Comparison of ENCODE assay signal across 4 cellular contexts in genomic region chr7:72795401-72795800, GRCh38. TPM values are rescaled to one million over a fixed set of nuclear protein-coding genes. Genes with fewer than 3 reads are reported as not detected.
A peak's percentile ranks its signal among the peaks of the same experiment; 100 is the strongest.
DNase-seq lines count a peak whose midpoint lies in the region; ATAC-seq, FAIRE-seq and TF ChIP-seq lines count a peak whose summit lies in the region.
"Not testable (repeated sequence)": the region's sequence is repeated elsewhere in the genome, so short reads cannot be mapped to it uniquely, and the experiment has no call there.

No MANE protein-coding gene starts in this region.

- 69% methylated on average over 2 of the region's 2 CpGs for WGBS in GM12878 (ENCODE audit: insufficient coverage, insufficient replicate concordance, low lambda C conversion rate, missing lambda C conversion rate)
- WGBS in HepG2 (ENCODE audit: low lambda C conversion rate) = 100% methylated on average over 2 of the region's 2 CpGs

- not testable (repeated sequence) for H3K4me1 ChIP-seq in GM12878 (ENCODE audit: control insufficient read depth, insufficient read depth, low read length); endothelial cell of umbilical vein (ENCODE audit: control insufficient read depth, extremely low read depth, insufficient read depth, low read length); HepG2 (ENCODE audit: insufficient read depth, low read length)

- POLR2A ChIA-PET in GM12878 (lab: Charles Lee); endothelial cell of umbilical vein (lab: Charles Lee); HepG2 (lab: Yijun Ruan, JAX): not testable (repeated sequence)

- intact Hi-C loops in GM12878 (cut with micrococcal nuclease; ENCODE audit: unreplicated experiment); endothelial cell of umbilical vein (cut with micrococcal nuclease); HepG2 (cut with micrococcal nuclease; ENCODE audit: unreplicated experiment): not testable (repeated sequence)

- H3K27me3 ChIP-seq in GM12878 (replicated peaks in 1 of 2; ENCODE audit: control insufficient read depth in 2 of 2, insufficient read depth in 2 of 2, low read length in 1 of 2); endothelial cell of umbilical vein (ENCODE audit: control insufficient read depth in 2 of 2, insufficient read depth in 2 of 2, low read length in 2 of 2); HepG2 (ENCODE audit: control insufficient read depth in 1 of 2, insufficient read depth in 2 of 2, low read length in 2 of 2): not testable (repeated sequence)

- not testable (repeated sequence) for H3K9ac ChIP-seq in GM12878 (ENCODE audit: control insufficient read depth, insufficient read depth, low read length); endothelial cell of umbilical vein (replicated peaks; ENCODE audit: extremely low read depth, insufficient read depth, low read length); HepG2 (ENCODE audit: insufficient read depth, low read depth, low read length)

- CTCF ChIA-PET in GM12878 (lab: Yijun Ruan, JAX); endothelial cell of umbilical vein (lab: Charles Lee); HepG2 (lab: Yijun Ruan, JAX; ENCODE audit: low intra/inter-chr PET ratio, low total read pairs): not testable (repeated sequence)

- not testable (repeated sequence) for H2AFZ ChIP-seq in GM12878 (ENCODE audit: control insufficient read depth, low read depth, low read length); endothelial cell of umbilical vein (ENCODE audit: low read depth, low read length); HepG2 (ENCODE audit: low read length)

- not testable (repeated sequence) for BruUV-seq in GM12878 (replicated peaks; lab: Mats Ljungman, UMichigan); endothelial cell of umbilical vein (replicated peaks; lab: Mats Ljungman, UMichigan); HepG2 (replicated peaks; lab: Mats Ljungman, UMichigan)

- SMC1A ChIA-PET in GM12878 (lab: Charles Lee; ENCODE audit: uncharacterized antibody, unreplicated experiment) = not testable (repeated sequence)

- in situ Hi-C loops in GM12878 (cut with MboI) = loop anchor here (25.0 kb wide), 2 partner anchors 1058 to 1933 kb away; no protein-coding TSS in a partner anchor
- in situ Hi-C loops in HepG2 (cut with HindIII; ENCODE audit: extremely low pct_ligation_motif_present, low pct_unique_long_range_greater_than_20kb) = not testable (repeated sequence)

- FAIRE-seq in GM12891 (lab: Jason Lieb, UNC) (peak; percentile 81), GM12878 (lab: Jason Lieb, UNC) (peak; percentile 70), endothelial cell of umbilical vein (lab: Jason Lieb, UNC) (peak; percentile 26), HepG2 (lab: Jason Lieb, UNC) (peak; percentile 23)

- H3K79me2 ChIP-seq in GM12878 (ENCODE audit: control insufficient read depth, insufficient read depth, low read length); endothelial cell of umbilical vein (ENCODE audit: control insufficient read depth, insufficient read depth, low read length); HepG2 (ENCODE audit: insufficient read depth, low read length): not testable (repeated sequence)

- dilution Hi-C loops in endothelial cell of umbilical vein (cut with MboI; ENCODE audit: extremely low pct_ligation_motif_present, low sequenced_read_pairs) = not testable (repeated sequence)

- not testable (repeated sequence) for TF ChIP-seq RAD21 in GM12878 (IDR thresholded peaks at IDR 0.05; ENCODE audit: insufficient read depth, low read depth, low read length); HepG2 (CRISPR knock-in tag; IDR thresholded peaks at IDR 0.05)

- DNase-seq in GM12891 (ENCODE audit: insufficient read length, low spot score); GM12878 (ENCODE audit: low read depth, low spot score); endothelial cell of umbilical vein (ENCODE audit: low read depth, low spot score); HepG2 (ENCODE audit: low spot score): not testable (repeated sequence)

- H3K27ac ChIP-seq in GM12878 (ENCODE audit: control insufficient read depth, insufficient read depth); endothelial cell of umbilical vein (ENCODE audit: insufficient read depth, low read depth, low read length); HepG2 (ENCODE audit: extremely low read length, insufficient read depth, low read length): not testable (repeated sequence)

- RAD21 ChIA-PET in GM12878 (lab: Charles Lee; ENCODE audit: unreplicated experiment) = not testable (repeated sequence)

- not testable (repeated sequence) for H3K36me3 ChIP-seq in GM12878 (ENCODE audit: control insufficient read depth in 2 of 2, insufficient read depth in 2 of 2, low read length in 1 of 2); endothelial cell of umbilical vein (ENCODE audit: control insufficient read depth in 2 of 2, extremely low read depth in 1 of 2, insufficient read depth in 2 of 2, low read length in 2 of 2); HepG2 (replicated peaks in 1 of 2; ENCODE audit: control insufficient read depth in 1 of 2, insufficient read depth in 2 of 2, low read length in 2 of 2)

- not testable (repeated sequence) for TF ChIP-seq POLR2A in GM12891 (IDR thresholded peaks at IDR 0.05; ENCODE audit: low read depth, low read length); GM12878 (IDR thresholded peaks at IDR 0.05; ENCODE audit: low read depth, low read length); endothelial cell of umbilical vein (IDR thresholded peaks at IDR 0.05; ENCODE audit: low read depth, low read length); HepG2 (IDR thresholded peaks at IDR 0.05; ENCODE audit: insufficient read depth in 1 of 2, low read depth in 2 of 2, low read length in 2 of 2)

- H4K20me1 ChIP-seq in GM12878 (ENCODE audit: control insufficient read depth, insufficient read depth); endothelial cell of umbilical vein (replicated peaks; ENCODE audit: control insufficient read depth, extremely low read depth, insufficient read depth, low read length); HepG2 (ENCODE audit: insufficient read depth, low read length): not testable (repeated sequence)

- not testable (repeated sequence) for H3K4me3 ChIP-seq in GM12878; endothelial cell of umbilical vein (replicated peaks in 1 of 3; ENCODE audit: insufficient read depth in 1 of 3, low read depth in 1 of 3, low read length in 3 of 3); HepG2 (replicated peaks in 1 of 3; ENCODE audit: insufficient read depth in 1 of 3, low read depth in 2 of 3, low read length in 3 of 3)

- not testable (repeated sequence) for H3K4me2 ChIP-seq in GM12878 (ENCODE audit: control insufficient read depth, insufficient read depth); endothelial cell of umbilical vein (ENCODE audit: insufficient read depth, low read length); HepG2 (ENCODE audit: low read depth, low read length)

- H3K9me1 ChIP-seq in endothelial cell of umbilical vein (replicated peaks; ENCODE audit: control insufficient read depth, extremely low read depth, insufficient read depth, low read length) = not testable (repeated sequence)

- not testable (repeated sequence) for ATAC-seq in GM12878, HepG2

- H3K9me3 ChIP-seq in GM12878 (replicated peaks; ENCODE audit: control insufficient read depth, insufficient read depth, low read length); endothelial cell of umbilical vein (replicated peaks; ENCODE audit: control insufficient read depth, insufficient read depth, low read length); HepG2 (ENCODE audit: low read length): not testable (repeated sequence)

- TF ChIP-seq CTCF in GM12878 (IDR thresholded peaks at IDR 0.05 in 2 of 3, conservative IDR thresholded peaks at IDR 0.05 in 1 of 3; ENCODE audit: control insufficient read depth in 2 of 3, extremely low read depth in 1 of 3, insufficient read depth in 1 of 3, low read depth in 3 of 3, low read length in 3 of 3); endothelial cell of umbilical vein (IDR thresholded peaks at IDR 0.05; ENCODE audit: extremely low read depth in 1 of 2, insufficient read depth in 1 of 2, low read depth in 1 of 2, low read length in 2 of 2); HepG2 (CRISPR knock-in tag; IDR thresholded peaks at IDR 0.05): not testable (repeated sequence)

- not testable (repeated sequence) for TF ChIP-seq EP300 in GM12878 (IDR thresholded peaks at IDR 0.05; ENCODE audit: borderline replicate concordance in 1 of 2, control insufficient read depth in 1 of 2, low read depth in 2 of 2, low read length in 2 of 2); HepG2 (IDR thresholded peaks at IDR 0.05; ENCODE audit: low read depth in 2 of 2, low read length in 2 of 2); HepG2 (CRISPR knock-in tag; IDR thresholded peaks at IDR 0.05; ENCODE audit: borderline replicate concordance)

RNA-seq across cellular contexts. Expression of gene TYW1B, which starts 32.6 kb away (rescaled TPM):
- 1.0 TPM for polyA plus RNA-seq in GM12891 (2012; ENCODE audit: low read depth, missing spikeins)
- total RNA-seq in GM12878 (2013; cell fraction: nucleolus; rRNA removed) = 17.4 and 21.1 TPM in 2 replicates
- total RNA-seq in GM12878 (2014; rRNA removed) (5.1 and 6.0 TPM in 2 replicates), GM12878 (2014; rRNA removed; fragmentation: Illumina TruSeq; extraction: Trizol) (6.6 and 7.0 TPM in 2 replicates), GM12878 (2021) (4.3 TPM in 2 replicates), endothelial cell of umbilical vein (2.7 and 5.0 TPM in 2 replicates), HepG2 (2016; rRNA removed; fragmentation: Illumina TruSeq; extraction: Trizol) (3.3 and 5.5 TPM in 2 replicates)
- polyA plus RNA-seq in GM12878 (2011; ENCODE audit: low read depth) = 1.7 TPM
- polyA plus RNA-seq in GM12878 (2011; rRNA removed) (5.1 and 5.6 TPM in 2 replicates), GM12878 (2014; fragmentation: Illumina TruSeq; extraction: Trizol) (5.5 and 5.6 TPM in 2 replicates), GM12878 (2014; fragmentation: Nextera tagmentation; extraction: Ambion mirVana) (1 to 10 TPM; 3.5 to 3.7 TPM), GM12878 (2014; rRNA removed) (3.7 and 4.0 TPM in 2 replicates), GM12878 (2016; fragmentation: Nextera tagmentation; extraction: Ambion mirVana) (1 to 10 TPM; 5.6 to 6.5 TPM), endothelial cell of umbilical vein (0.57 and 0.69 TPM in 2 replicates), HepG2 (2011; rRNA removed) (1.8 and 2.0 TPM in 2 replicates)
- polyA plus RNA-seq in GM12878 (2011; cell fraction: cytosol; rRNA removed) = 2.9 and 3.5 TPM in 2 replicates
- polyA plus RNA-seq in GM12878 (2011; cell fraction: nucleus; rRNA removed) = 3.2 and 4.0 TPM in 2 replicates
- polyA plus RNA-seq in GM12878 (2012) = 1.8 and 2.3 TPM in 2 replicates
- 11.8 and 16.9 TPM in 2 replicates for polyA minus RNA-seq in GM12878 (2011; rRNA and poly(A)+ RNA removed)
- polyA minus RNA-seq in GM12878 (2011; cell fraction: cytosol; rRNA and poly(A)+ RNA removed) = 2.2 and 2.4 TPM in 2 replicates
- 7.6 and 12.0 TPM in 2 replicates for polyA minus RNA-seq in GM12878 (2011; cell fraction: nucleus; rRNA and poly(A)+ RNA removed)
- polyA plus RNA-seq in endothelial cell of umbilical vein (2011; cell fraction: cytosol; rRNA removed) = 0.95 and 1.1 TPM in 2 replicates
- polyA plus RNA-seq in endothelial cell of umbilical vein (2011; cell fraction: nucleus; rRNA removed) = 3.9 and 4.2 TPM in 2 replicates
- polyA plus RNA-seq in endothelial cell of umbilical vein (2012) = 0.31 and 0.39 TPM in 2 replicates
- polyA minus RNA-seq in endothelial cell of umbilical vein = 4.3 and 4.4 TPM in 2 replicates
- 2.2 TPM for polyA minus RNA-seq in endothelial cell of umbilical vein (2011; cell fraction: cytosol; rRNA and poly(A)+ RNA removed)
- polyA minus RNA-seq in endothelial cell of umbilical vein (2011; cell fraction: nucleus; rRNA and poly(A)+ RNA removed) = 6.4 and 8.4 TPM in 2 replicates
- 1.5 and 1.6 TPM in 2 replicates for total RNA-seq in HepG2 (2016; cell fraction: cytosol; rRNA removed; fragmentation: Illumina TruSeq; extraction: Trizol; ENCODE audit: low read depth)
- total RNA-seq in HepG2 (2016; cell fraction: insoluble cytoplasmic fraction; rRNA removed; fragmentation: Illumina TruSeq; extraction: Trizol) = 2.8 and 5.6 TPM in 2 replicates
- 1.2 and 1.3 TPM in 2 replicates for total RNA-seq in HepG2 (2016; cell fraction: membrane; rRNA removed; fragmentation: Illumina TruSeq; extraction: Trizol)
- total RNA-seq in HepG2 (2016; cell fraction: nucleus; rRNA removed; fragmentation: Illumina TruSeq; extraction: Trizol) = 9.3 and 10.6 TPM in 2 replicates
- polyA plus RNA-seq in HepG2 (2011; cell fraction: cytosol; rRNA removed) = 1.1 and 1.4 TPM in 2 replicates
- polyA plus RNA-seq in HepG2 (2011; cell fraction: nucleus; rRNA removed) = 1.1 and 1.4 TPM in 2 replicates
- polyA plus RNA-seq in HepG2 (2012) = 1.9 TPM in 2 replicates
- 0.45 and 0.68 TPM in 2 replicates for polyA plus RNA-seq in HepG2 (2016; cell fraction: cytosol; fragmentation: Illumina TruSeq; extraction: Trizol; ENCODE audit: low read depth)
- polyA plus RNA-seq in HepG2 (2016; cell fraction: insoluble cytoplasmic fraction; fragmentation: Illumina TruSeq; extraction: Trizol; ENCODE audit: low read depth) = 1.6 and 1.9 TPM in 2 replicates
- polyA plus RNA-seq in HepG2 (2016; cell fraction: membrane; fragmentation: Illumina TruSeq; extraction: Trizol; ENCODE audit: low read depth) = 0.79 and 1.1 TPM in 2 replicates
- polyA plus RNA-seq in HepG2 (2016; cell fraction: nucleus; fragmentation: Illumina TruSeq; extraction: Trizol; ENCODE audit: insufficient read depth, low read depth) = 4.3 and 4.4 TPM in 2 replicates
- 2.6 and 4.8 TPM in 2 replicates for polyA minus RNA-seq in HepG2 (2011; rRNA and poly(A)+ RNA removed; ENCODE audit: low replicate concordance)
- polyA minus RNA-seq in HepG2 (2011; cell fraction: cytosol; rRNA and poly(A)+ RNA removed) = 1.6 and 2.0 TPM in 2 replicates
- 8.5 and 9.2 TPM in 2 replicates for polyA minus RNA-seq in HepG2 (2011; cell fraction: nucleus; rRNA and poly(A)+ RNA removed)
